28 cellular contexts compared by ENCODE assay signal in the genomic region with DNA sequence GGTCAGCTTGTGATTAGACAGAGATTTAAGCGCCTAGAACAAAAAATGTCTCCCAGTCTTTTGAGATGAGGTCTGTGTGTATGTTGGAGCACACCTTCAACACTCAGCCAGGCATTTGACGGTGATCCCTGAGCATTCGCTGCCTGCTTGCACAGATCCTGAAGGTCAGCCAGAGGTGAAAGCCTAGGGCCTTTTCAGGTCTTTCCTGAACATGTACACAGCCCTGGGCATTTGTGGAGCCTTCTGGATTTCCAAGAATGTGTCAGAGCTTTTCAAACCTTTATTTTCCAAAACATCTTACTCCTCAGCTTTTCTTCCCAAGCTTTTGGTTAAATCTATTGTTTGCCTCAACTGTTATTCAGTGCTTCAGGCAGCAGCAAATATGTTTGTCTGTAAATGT. TPM values are rescaled to one million over a fixed set of nuclear protein-coding genes. Genes with fewer than 3 reads are reported as not detected.
DNase-seq lines count a peak whose midpoint lies in the region; FAIRE-seq and TF ChIP-seq lines count a peak whose summit lies in the region.
"Had no signal": no experiment of that assay in that cellular context is flagged by ENCODE, and none has a peak within 500 bp of the region (broad histone marks: within the 10 kb centered on the region; RNA-seq: fewer than 3 reads in every experiment).

No MANE protein-coding gene starts in this region.

- dilution Hi-C loops in keratinocyte (cut with MboI; ENCODE audit: extremely low pct_ligation_motif_present, low sequenced_read_pairs): no loop called here

- FAIRE-seq in GM18507 (lab: Jason Lieb, UNC) (peak; percentile 5), keratinocyte (lab: Jason Lieb, UNC) (peak; percentile 32)
- FAIRE-seq: GM12891, GM19239 had no signal

- peaks cover 3 to 10% of the 10 kb centered on the region in 2 experiments; a peak in 2 of 3 replicates for H3K36me3 ChIP-seq in HEK293 (ENCODE audit: control insufficient read depth in 2 of 2, insufficient read depth in 1 of 2, low read length in 2 of 2)
- no peaks in the 10 kb centered on the region for H3K36me3 ChIP-seq in keratinocyte (ENCODE audit: control insufficient read depth in 2 of 2, extremely low read depth in 1 of 2, insufficient read depth in 2 of 2, low read length in 2 of 2)
- peaks cover 5% of the 10 kb centered on the region; the same call in 1 of the 2 replicates for H3K36me3 ChIP-seq in BE2C

- POLR2A ChIA-PET in HEK293 (lab: Yijun Ruan, JAX): no interaction called here

- H4K20me1 ChIP-seq in keratinocyte (ENCODE audit: control insufficient read depth, extremely low read depth, insufficient read depth, low read length): no peaks in the 10 kb centered on the region

- no peak overlapping the region for H3K4me2 ChIP-seq in keratinocyte (ENCODE audit: control insufficient read depth, extremely low read depth, insufficient read depth, low read depth, low read length)
- H3K4me2 ChIP-seq: KMS-11, PC-9 had no signal

- H3K9me3 ChIP-seq in HEK293 (ENCODE audit: control insufficient read depth, insufficient read depth, low read depth, low read length): no peaks in the 10 kb centered on the region
- no peaks in the 10 kb centered on the region for H3K9me3 ChIP-seq in keratinocyte (ENCODE audit: control insufficient read depth, low read depth, low read length)
- peaks cover 3% of the 10 kb centered on the region; the same call in 1 of the 2 replicates for H3K9me3 ChIP-seq in BE2C
- H3K9me3 ChIP-seq: SJSA1 had no signal

- H2AFZ ChIP-seq in keratinocyte (ENCODE audit: control insufficient read depth, low read length): no peak overlapping the region
- H2AFZ ChIP-seq: GM23248, PC-9 had no signal

- 0 out of 2 replicates have a peak overlapping the region, but pooled peaks have one; percentile 1 for H3K27ac ChIP-seq in HEK293 (ENCODE audit: extremely low read depth, low read depth, low read length)
- no peak overlapping the region for H3K27ac ChIP-seq in keratinocyte (ENCODE audit: control insufficient read depth, insufficient read depth, low read length)
- H3K27ac ChIP-seq: C4-2B, GM23248, KMS-11, PC-9, SJSA1 had no signal

- H3K4me1 ChIP-seq in HEK293 (ENCODE audit: control insufficient read depth, insufficient read depth, low read length): no peaks in the 10 kb centered on the region
- H3K4me1 ChIP-seq in keratinocyte (ENCODE audit: control insufficient read depth, extremely low read depth, insufficient read depth, low read length): peaks cover 4% of the 10 kb centered on the region
- no peaks in the 10 kb centered on the region for H3K4me1 ChIP-seq in BE2C

- DNase-seq in GM18507 (ENCODE audit: extremely low spot score, insufficient read length, low read depth) (no peak), keratinocyte (ENCODE audit: low read depth, low spot score) (no peak), renal cortical epithelial cell (ENCODE audit: low read depth) (peak; percentile 24), NCI-H1092 treated with DMSO at 0.1 percent for 48 hours (lab: John Stamatoyannopoulos, UW) (no peak), BE2C (no peak)
- DNase-seq in activated T-cell treated with anti-CD3 and anti-CD28 coated beads, Interleukin-2, amount 50 U/mL, for 48 hours: no peak
- DNase-seq: CD8-positive, alpha-beta T cell; DMS 273 treated with DMSO at 0.1 percent for 48 hours; DMS79; EL; GF-D8; GM23248; H9; NCI-H1048; NCI-H1417 treated with DMSO at 0.1 percent for 48 hours; NCI-H1694 treated with DMSO at 0.1 percent for 48 hours; NCI-H2081; NCI-H2227 treated with DMSO at 0.1 percent for 48 hours; NCI-H526 treated with DMSO at 0.1 percent for 48 hours; PC-9; Right ventricle myocardium superior had no signal

- H3K27me3 ChIP-seq in keratinocyte (ENCODE audit: control insufficient read depth, extremely low read depth, insufficient read depth, low read length) (no peaks in the 10 kb centered on the region), BE2C (no peaks in the 10 kb centered on the region)
- H3K27me3 ChIP-seq: SJSA1 had no signal

- CTCF ChIA-PET in HEK293 (lab: Yijun Ruan, JAX): no interaction called here

- no peak for TF ChIP-seq CTCF in HEK293 (tag by site-specific recombination; IDR thresholded peaks at IDR 0.05)
- no peak for TF ChIP-seq CTCF in keratinocyte (optimal IDR thresholded peaks at IDR 0.05 in 1 of 3, IDR thresholded peaks at IDR 0.05 in 1 of 3, conservative IDR thresholded peaks at IDR 0.05 in 1 of 3; ENCODE audit: extremely low read depth in 1 of 3, insufficient read depth in 2 of 3, low read length in 3 of 3)
- TF ChIP-seq CTCF in BE2C (IDR thresholded peaks at IDR 0.05; ENCODE audit: low read depth, low read length): no peak

- no peak overlapping the region for H3K9ac ChIP-seq in keratinocyte (ENCODE audit: control insufficient read depth, extremely low read depth, insufficient read depth, low read length)
- H3K9ac ChIP-seq: GM23248, KMS-11 had no signal

- no peaks in the 10 kb centered on the region for H3K79me2 ChIP-seq in keratinocyte (ENCODE audit: control insufficient read depth, insufficient read depth, low read length)

- no peaks in the 10 kb centered on the region for H3K9me1 ChIP-seq in keratinocyte (ENCODE audit: control insufficient read depth, extremely low read depth, insufficient read depth, low read length)

- H3K4me3 ChIP-seq in HEK293 (ENCODE audit: low read depth, low read length): no peak overlapping the region
- H3K4me3 ChIP-seq in keratinocyte (ENCODE audit: control insufficient read depth in 2 of 3, extremely low read depth in 1 of 3, insufficient read depth in 2 of 3, low read depth in 1 of 3, low read length in 3 of 3): no peak overlapping the region
- no peak overlapping the region for H3K4me3 ChIP-seq in BE2C (ENCODE audit: low read depth, low read length)
- H3K4me3 ChIP-seq: GM23248, PC-9, SJSA1 had no signal

TF ChIP-seq in HEK293, 187 proteins besides CTCF, POLR2A, EP300 and RAD21:
- TF ChIP-seq INSM2 (tag by site-specific recombination; IDR thresholded peaks at IDR 0.05) (no peak), ZNF223 (tag by site-specific recombination; IDR thresholded peaks at IDR 0.05) (no peak), ZNF626 (tag by site-specific recombination; IDR thresholded peaks at IDR 0.05) (no peak), ZNF585B (tag by site-specific recombination; IDR thresholded peaks at IDR 0.05) (no peak), ZNF76 (tag by site-specific recombination; IDR thresholded peaks at IDR 0.05; ENCODE audit: borderline replicate concordance, low read depth) (no peak), ZNF274 (IDR thresholded peaks at IDR 0.05; ENCODE audit: low read length) (no peak), ZNF274 (tag by site-specific recombination; IDR thresholded peaks at IDR 0.05; ENCODE audit: borderline replicate concordance) (no peak), ZNF114 (tag by site-specific recombination; IDR thresholded peaks at IDR 0.05) (no peak), ZNF157 (tag by site-specific recombination; IDR thresholded peaks at IDR 0.05) (no peak)
TF ChIP-seq in HEK293: peak in this region for 0.

RNA-seq across cellular contexts. Expression of gene AMN, which starts 59.1 kb away (rescaled TPM):
- 0.14 to 0.31 TPM (median 0.22 TPM) in 3 replicates for polyA plus RNA-seq in keratinocyte
- 0.11 TPM for polyA plus RNA-seq in keratinocyte (2011; ENCODE audit: low read depth)
- 0.17 and 0.21 TPM in 2 replicates for polyA plus RNA-seq in keratinocyte (2011; cell fraction: cytosol; rRNA removed)
- 0.87 and 1.3 TPM in 2 replicates for polyA plus RNA-seq in keratinocyte (2011; cell fraction: nucleus; rRNA removed)
- polyA plus RNA-seq in keratinocyte (2012; ENCODE audit: low replicate concordance): 0.73 and 1.8 TPM in 2 replicates
- polyA minus RNA-seq in keratinocyte: 0.16 TPM in 1 of 3 replicates, not detected in the others
- 1.2 TPM for polyA minus RNA-seq in keratinocyte (2011; cell fraction: cytosol; rRNA and poly(A)+ RNA removed)
- 0.23 and 1.8 TPM in 2 replicates for polyA minus RNA-seq in keratinocyte (2011; cell fraction: nucleus; rRNA and poly(A)+ RNA removed)
- 1.4 and 2.5 TPM in 2 replicates for total RNA-seq in renal cortical epithelial cell
- polyA plus RNA-seq in BE2C (2012; ENCODE audit: insufficient read depth, insufficient read length, low read depth): 1.2 TPM
- total RNA-seq: GM23248, Right ventricle myocardium superior, RPMI7951, SJSA1 had no signal
- polyA plus RNA-seq: GM23248 had no signal
